Comparison of ENCODE assay signal across 8 cellular contexts in genomic region chr11:129364143-129364654, GRCh38. TPM values are rescaled to one million over a fixed set of nuclear protein-coding genes. Genes with fewer than 3 reads are reported as not detected.
DNase-seq lines count a peak whose midpoint lies in the region; ATAC-seq and TF ChIP-seq lines count a peak whose summit lies in the region.

No MANE protein-coding gene starts in this region.

- H3K27me3 ChIP-seq in lung (ENCODE audit: control insufficient read depth, insufficient read depth), result no peaks in the 10 kb centered on the region

- peak; percentile 75 for DNase-seq in CD1c-positive myeloid dendritic cell (ENCODE audit: extremely low spot score)
- peak; percentile 26 for DNase-seq in GM19240 (ENCODE audit: insufficient read length, low spot score)
- peak; percentile 72 for DNase-seq in NCI-H510A (lab: John Stamatoyannopoulos, UW)
- DNase-seq in activated CD4-positive, alpha-beta T cell treated with anti-CD3 and anti-CD28 coated beads for 48 hours, result peak; percentile 88
- DNase-seq in dermis blood vessel endothelial cell, result peak; percentile 94
- DNase-seq in lung (ENCODE audit: low spot score), result peak; percentile 81
- peak; percentile 53 for DNase-seq in stimulated activated CD8-positive, alpha-beta memory T cell treated with anti-CD3 and anti-CD28 coated beads, Interleukin-12 subunit alpha, Interleukin-12 subunit beta, amount 100 ng/mL, for 4 hours (ENCODE audit: low read depth)

- no peaks in the 10 kb centered on the region for H3K36me3 ChIP-seq in lung (ENCODE audit: control insufficient read depth in 2 of 2, insufficient read depth in 2 of 2, low read length in 2 of 2)

- ATAC-seq in HG03354 (IDR thresholded peaks at IDR 0.05; ENCODE audit: poor library complexity, severe bottlenecking, unreplicated experiment), result peak; percentile 100
- peak; percentile 97 for ATAC-seq in lung (ENCODE audit: insufficient read depth, low FRiP score)

- H3K9me3 ChIP-seq in lung (ENCODE audit: control insufficient read depth in 2 of 2, insufficient read depth in 1 of 2, low read length in 1 of 2), result peaks cover 0 to 5% of the 10 kb centered on the region in 2 donors

- TF ChIP-seq CTCF in lung (IDR thresholded peaks at IDR 0.05; ENCODE audit: control extremely low read depth, extremely low read depth), result peak; percentile 98

- no peak overlapping the region for H3K27ac ChIP-seq in lung (ENCODE audit: low read depth in 1 of 2, low read length in 1 of 2)

- no peak overlapping the region for H3K4me3 ChIP-seq in lung

- H3K4me1 ChIP-seq in lung (ENCODE audit: control insufficient read depth in 2 of 2, insufficient read depth in 2 of 2, low read length in 2 of 2), result no peaks in the 10 kb centered on the region

- 2 to 3% methylated on average over 19 of the region's 19 CpGs for WGBS in lung, 2 donors

RNA-seq across cellular contexts. Expression of gene BARX2, which starts 11.4 kb away (rescaled TPM):
- total RNA-seq in dermis blood vessel endothelial cell (not detected in 2 replicates), lung (1 to 10 TPM in 1 of 2 donors, under 1 TPM in 1; 0.74 to 1.1 TPM)
- under 1 TPM; 0.39 to 0.76 TPM for polyA plus RNA-seq in lung

Comparison
In these comparisons a context has a peak if more than half of its experiments do, and no peak if none do; other contexts are left out.
1. DNase-seq: peak in every context shown above with its lines; median percentile 94 in dermis blood vessel endothelial cell; 88 in activated CD4-positive, alpha-beta T cell treated with anti-CD3 and anti-CD28 coated beads for 48 hours; 81 in lung; 75 in CD1c-positive myeloid dendritic cell; 72 in NCI-H510A; 53 in stimulated activated CD8-positive, alpha-beta memory T cell treated with anti-CD3 and anti-CD28 coated beads, Interleukin-12 subunit alpha, Interleukin-12 subunit beta, amount 100 ng/mL, for 4 hours; 26 in GM19240.